ENCODE assay signal across 1 cellular context in the genomic region with DNA sequence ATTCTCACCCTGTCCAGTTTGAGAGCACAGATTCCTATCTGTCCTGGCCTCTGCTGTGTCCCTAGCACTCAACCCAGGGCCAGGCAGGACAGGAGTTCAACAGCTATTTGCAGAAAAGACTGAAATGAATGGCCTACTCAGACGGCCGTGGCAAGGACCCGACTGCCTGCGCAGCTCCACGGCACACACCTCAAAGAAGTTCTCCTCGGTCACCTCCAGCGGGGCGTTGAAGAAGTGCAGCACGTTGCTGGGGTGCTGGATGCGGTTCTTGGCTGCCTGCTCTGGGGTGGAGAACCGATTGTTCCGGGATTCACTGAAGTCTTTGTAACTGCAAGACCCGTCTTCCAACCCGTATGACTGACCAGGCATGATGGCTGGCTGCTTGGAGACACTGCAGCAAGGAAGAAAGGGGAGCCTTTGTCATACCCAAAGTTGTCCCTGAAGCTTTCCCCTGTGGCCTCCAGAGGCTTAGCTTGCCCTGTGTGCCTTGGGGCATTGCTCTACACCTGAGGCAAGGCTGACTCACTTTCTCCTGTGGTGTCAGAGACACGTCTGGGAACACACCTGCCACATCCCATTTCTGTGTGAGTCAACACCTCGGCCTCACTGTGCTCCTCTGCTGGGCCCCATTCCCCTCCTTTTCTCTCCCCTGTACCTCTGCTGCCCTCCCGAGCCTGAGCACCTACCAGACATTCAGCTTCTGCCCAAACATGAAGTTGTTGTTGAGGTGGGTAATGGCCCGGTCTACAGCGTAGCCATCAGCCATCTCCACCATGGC.
TF ChIP-seq lines count a peak whose summit lies in the region.

No MANE protein-coding gene starts in this region.

TF ChIP-seq in GM23338, 12 proteins besides CTCF, POLR2A, EP300 and RAD21:
- TF ChIP-seq, protein P1, sequence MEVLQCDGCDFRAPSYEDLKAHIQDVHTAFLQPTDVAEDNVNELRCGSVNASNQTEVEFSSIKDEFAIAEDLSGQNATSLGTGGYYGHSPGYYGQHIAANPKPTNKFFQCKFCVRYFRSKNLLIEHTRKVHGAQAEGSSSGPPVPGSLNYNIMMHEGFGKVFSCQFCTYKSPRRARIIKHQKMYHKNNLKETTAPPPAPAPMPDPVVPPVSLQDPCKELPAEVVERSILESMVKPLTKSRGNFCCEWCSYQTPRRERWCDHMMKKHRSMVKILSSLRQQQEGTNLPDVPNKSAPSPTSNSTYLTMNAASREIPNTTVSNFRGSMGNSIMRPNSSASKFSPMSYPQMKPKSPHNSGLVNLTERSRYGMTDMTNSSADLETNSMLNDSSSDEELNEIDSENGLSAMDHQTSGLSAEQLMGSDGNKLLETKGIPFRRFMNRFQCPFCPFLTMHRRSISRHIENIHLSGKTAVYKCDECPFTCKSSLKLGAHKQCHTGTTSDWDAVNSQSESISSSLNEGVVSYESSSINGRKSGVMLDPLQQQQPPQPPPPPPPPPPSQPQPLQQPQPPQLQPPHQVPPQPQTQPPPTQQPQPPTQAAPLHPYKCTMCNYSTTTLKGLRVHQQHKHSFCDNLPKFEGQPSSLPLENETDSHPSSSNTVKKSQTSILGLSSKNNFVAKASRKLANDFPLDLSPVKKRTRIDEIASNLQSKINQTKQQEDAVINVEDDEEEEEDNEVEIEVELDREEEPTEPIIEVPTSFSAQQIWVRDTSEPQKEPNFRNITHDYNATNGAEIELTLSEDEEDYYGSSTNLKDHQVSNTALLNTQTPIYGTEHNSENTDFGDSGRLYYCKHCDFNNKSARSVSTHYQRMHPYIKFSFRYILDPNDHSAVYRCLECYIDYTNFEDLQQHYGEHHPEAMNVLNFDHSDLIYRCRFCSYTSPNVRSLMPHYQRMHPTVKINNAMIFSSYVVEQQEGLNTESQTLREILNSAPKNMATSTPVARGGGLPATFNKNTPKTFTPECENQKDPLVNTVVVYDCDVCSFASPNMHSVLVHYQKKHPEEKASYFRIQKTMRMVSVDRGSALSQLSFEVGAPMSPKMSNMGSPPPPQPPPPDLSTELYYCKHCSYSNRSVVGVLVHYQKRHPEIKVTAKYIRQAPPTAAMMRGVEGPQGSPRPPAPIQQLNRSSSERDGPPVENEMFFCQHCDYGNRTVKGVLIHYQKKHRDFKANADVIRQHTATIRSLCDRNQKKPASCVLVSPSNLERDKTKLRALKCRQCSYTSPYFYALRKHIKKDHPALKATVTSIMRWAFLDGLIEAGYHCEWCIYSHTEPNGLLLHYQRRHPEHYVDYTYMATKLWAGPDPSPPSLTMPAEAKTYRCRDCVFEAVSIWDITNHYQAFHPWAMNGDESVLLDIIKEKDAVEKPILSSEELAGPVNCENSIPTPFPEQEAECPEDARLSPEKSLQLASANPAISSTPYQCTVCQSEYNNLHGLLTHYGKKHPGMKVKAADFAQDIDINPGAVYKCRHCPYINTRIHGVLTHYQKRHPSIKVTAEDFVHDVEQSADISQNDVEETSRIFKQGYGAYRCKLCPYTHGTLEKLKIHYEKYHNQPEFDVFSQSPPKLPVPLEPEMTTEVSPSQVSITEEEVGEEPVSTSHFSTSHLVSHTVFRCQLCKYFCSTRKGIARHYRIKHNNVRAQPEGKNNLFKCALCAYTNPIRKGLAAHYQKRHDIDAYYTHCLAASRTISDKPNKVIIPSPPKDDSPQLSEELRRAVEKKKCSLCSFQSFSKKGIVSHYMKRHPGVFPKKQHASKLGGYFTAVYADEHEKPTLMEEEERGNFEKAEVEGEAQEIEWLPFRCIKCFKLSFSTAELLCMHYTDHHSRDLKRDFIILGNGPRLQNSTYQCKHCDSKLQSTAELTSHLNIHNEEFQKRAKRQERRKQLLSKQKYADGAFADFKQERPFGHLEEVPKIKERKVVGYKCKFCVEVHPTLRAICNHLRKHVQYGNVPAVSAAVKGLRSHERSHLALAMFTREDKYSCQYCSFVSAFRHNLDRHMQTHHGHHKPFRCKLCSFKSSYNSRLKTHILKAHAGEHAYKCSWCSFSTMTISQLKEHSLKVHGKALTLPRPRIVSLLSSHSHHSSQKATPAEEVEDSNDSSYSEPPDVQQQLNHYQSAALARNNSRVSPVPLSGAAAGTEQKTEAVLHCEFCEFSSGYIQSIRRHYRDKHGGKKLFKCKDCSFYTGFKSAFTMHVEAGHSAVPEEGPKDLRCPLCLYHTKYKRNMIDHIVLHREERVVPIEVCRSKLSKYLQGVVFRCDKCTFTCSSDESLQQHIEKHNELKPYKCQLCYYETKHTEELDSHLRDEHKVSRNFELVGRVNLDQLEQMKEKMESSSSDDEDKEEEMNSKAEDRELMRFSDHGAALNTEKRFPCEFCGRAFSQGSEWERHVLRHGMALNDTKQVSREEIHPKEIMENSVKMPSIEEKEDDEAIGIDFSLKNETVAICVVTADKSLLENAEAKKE (CRISPR knock-in tag; IDR thresholded peaks at IDR 0.05): no peak
- peak; percentile 31; the same call in 1 of the 2 replicates for TF ChIP-seq POLR2AphosphoS5 (IDR thresholded peaks at IDR 0.05; ENCODE audit: low read depth)
